Comparison of ENCODE assay signal across 14 cellular contexts in the genomic region with DNA sequence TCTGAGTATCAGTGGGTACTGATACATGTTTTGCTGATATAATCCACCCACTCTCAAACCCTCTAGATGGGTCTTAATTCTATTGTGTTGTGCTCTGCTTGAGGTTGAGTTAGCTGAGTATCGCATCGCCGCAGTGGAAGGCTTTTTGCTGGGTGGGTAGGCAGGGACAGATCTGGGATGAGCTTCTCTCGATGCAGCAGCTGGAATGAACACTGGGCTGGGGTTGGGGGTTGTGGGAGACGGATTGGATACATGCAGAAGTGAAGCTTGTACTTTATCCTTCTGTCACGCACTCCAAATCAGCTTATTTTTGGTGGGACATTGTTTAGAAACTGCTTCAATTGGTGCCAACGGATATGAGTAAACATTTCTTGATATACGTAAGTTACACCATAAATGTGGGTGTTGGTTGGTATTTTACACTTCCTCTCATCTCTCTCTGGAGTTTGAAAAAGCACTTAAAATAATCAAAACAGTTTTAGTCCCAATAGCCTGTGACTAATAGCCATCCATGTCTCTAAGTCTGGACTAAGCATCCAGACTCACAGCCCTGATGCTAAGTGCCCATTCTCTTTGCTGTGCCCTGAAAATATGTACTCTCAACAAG.
DNase-seq lines count a peak whose midpoint lies in the region; ATAC-seq and TF ChIP-seq lines count a peak whose summit lies in the region.
"Had no signal": no experiment of that assay in that cellular context is flagged by ENCODE, and none has a peak within 500 bp of the region (broad histone marks: within the 10 kb centered on the region; RNA-seq: fewer than 3 reads in every experiment).

No MANE protein-coding gene starts in this region.

- intact Hi-C loops in body of pancreas (cut with DNase I): no loop called here

- H4K91ac ChIP-seq in mesenchymal stem cell (ENCODE audit: low read length) (no peak overlapping the region), neuronal stem cell (ENCODE audit: low read depth, low read length, poor library complexity) (no peak overlapping the region)

- H3K27ac ChIP-seq in ACC112 (ENCODE audit: low read depth, low read length): peak overlapping the region; percentile 92
- H3K27ac ChIP-seq in mesenchymal stem cell (ENCODE audit: low read length, poor library complexity, severe bottlenecking): no peak overlapping the region
- no peak overlapping the region for H3K27ac ChIP-seq in body of pancreas
- H3K27ac ChIP-seq in neuronal stem cell (replicated peaks; ENCODE audit: low read length): no peak overlapping the region
- H3K27ac ChIP-seq: PC-9 had no signal

- H2BK15ac ChIP-seq in mesenchymal stem cell (ENCODE audit: low read depth, poor library complexity, severe bottlenecking): no peak overlapping the region
- no peak overlapping the region for H2BK15ac ChIP-seq in neuronal stem cell (ENCODE audit: low read length)

- TF ChIP-seq CTCF in WI38 (IDR thresholded peaks at IDR 0.05; ENCODE audit: low read depth, low read length): no peak
- no peak for TF ChIP-seq CTCF in body of pancreas (IDR thresholded peaks at IDR 0.05)

- H3K79me1 ChIP-seq in mesenchymal stem cell (replicated peaks; ENCODE audit: low read length, poor library complexity, severe bottlenecking) (no peaks in the 10 kb centered on the region), neuronal stem cell (ENCODE audit: low read depth, low read length) (no peaks in the 10 kb centered on the region)

- H3K79me2 ChIP-seq in ACC112 (ENCODE audit: control insufficient read depth, insufficient read depth, low read length, unreplicated experiment): no peaks in the 10 kb centered on the region

- 59% methylated on average over 5 of the region's 8 CpGs for WGBS in mesenchymal stem cell
- 68 to 77% methylated on average over 8 of the region's 8 CpGs for WGBS in body of pancreas, 2 donors
- WGBS in neuronal stem cell (ENCODE audit: extremely low coverage in 2 of 2, insufficient read length in 2 of 2, insufficient replicate concordance in 1 of 2), 2 donors: no CpG with 5 or more reads among the region's 8 CpGs

- peaks cover 20% of the 10 kb centered on the region for H3K4me1 ChIP-seq in ACC112 (ENCODE audit: control insufficient read depth, insufficient read depth, low read length, unreplicated experiment)
- H3K4me1 ChIP-seq in mesenchymal stem cell (ENCODE audit: control insufficient read depth, insufficient read depth, low read depth, low read length): no peaks in the 10 kb centered on the region
- H3K4me1 ChIP-seq in body of pancreas: no peaks in the 10 kb centered on the region
- peaks cover 0 to 2% of the 10 kb centered on the region in 2 donors for H3K4me1 ChIP-seq in neuronal stem cell (ENCODE audit: control insufficient read depth in 2 of 2, insufficient read depth in 1 of 2, low read depth in 1 of 2, low read length in 2 of 2)
- H3K4me1 ChIP-seq: Caco-2 had no signal

- H3K14ac ChIP-seq in mesenchymal stem cell (ENCODE audit: low read length in 2 of 2): no peak overlapping the region
- no peak overlapping the region for H3K14ac ChIP-seq in neuronal stem cell (ENCODE audit: low read length)

- H2BK120ac ChIP-seq in mesenchymal stem cell (ENCODE audit: low read depth, low read length): no peak overlapping the region
- H2BK120ac ChIP-seq in neuronal stem cell (ENCODE audit: low read depth, low read length): no peak overlapping the region

- H3K4me2 ChIP-seq in mesenchymal stem cell (ENCODE audit: low read length, poor library complexity, severe bottlenecking) (no peak overlapping the region), neuronal stem cell (ENCODE audit: insufficient read depth, low read length, poor library complexity, severe bottlenecking) (no peak overlapping the region)
- H3K4me2 ChIP-seq: PC-9, SK-N-SH had no signal

- peak overlapping the region; percentile 16 for H2AFZ ChIP-seq in ACC112 (ENCODE audit: low read length, unreplicated experiment)
- H2AFZ ChIP-seq in mesenchymal stem cell (ENCODE audit: low read depth, low read length): no peak overlapping the region
- no peak overlapping the region for H2AFZ ChIP-seq in neuronal stem cell (ENCODE audit: low read length)
- H2AFZ ChIP-seq: PC-9 had no signal

- H2BK5ac ChIP-seq in mesenchymal stem cell (ENCODE audit: low read depth, low read length, poor library complexity, severe bottlenecking): no peak overlapping the region
- no peak overlapping the region for H2BK5ac ChIP-seq in neuronal stem cell (ENCODE audit: low read length)

- H3K23ac ChIP-seq in mesenchymal stem cell (ENCODE audit: low read length in 2 of 2) (no peak overlapping the region), neuronal stem cell (ENCODE audit: low read depth, low read length, poor library complexity) (no peak overlapping the region)

- peak overlapping the region in 1 of 2 experiments; percentile 11 for H3K4ac ChIP-seq in mesenchymal stem cell (ENCODE audit: low read depth in 1 of 2, low read length in 2 of 2)
- no peak overlapping the region for H3K4ac ChIP-seq in neuronal stem cell (ENCODE audit: low read length)

- H2BK12ac ChIP-seq in mesenchymal stem cell (ENCODE audit: low read length in 2 of 2): peak overlapping the region; percentile 14 to 31
- no peak overlapping the region for H2BK12ac ChIP-seq in neuronal stem cell (ENCODE audit: low read length)

- H3K18ac ChIP-seq in mesenchymal stem cell (ENCODE audit: low read depth in 1 of 2, low read length in 2 of 2) (peak overlapping the region in 1 of 2 experiments; percentile 40), neuronal stem cell (ENCODE audit: low read length) (no peak overlapping the region)

- H4K8ac ChIP-seq in mesenchymal stem cell (ENCODE audit: low read length) (no peak overlapping the region), neuronal stem cell (ENCODE audit: low read depth, low read length) (no peak overlapping the region)

- H3K27me3 ChIP-seq in ACC112 (ENCODE audit: insufficient read depth, low read length) (no peaks in the 10 kb centered on the region), mesenchymal stem cell (ENCODE audit: control insufficient read depth in 1 of 2, insufficient read depth in 1 of 2, low read length in 2 of 2) (no peaks in the 10 kb centered on the region), body of pancreas (no peaks in the 10 kb centered on the region), neuronal stem cell (ENCODE audit: control insufficient read depth in 3 of 3, insufficient read depth in 3 of 3, low read depth in 1 of 3, low read length in 3 of 3) (no peaks in the 10 kb centered on the region)

- no peak overlapping the region for H3K9ac ChIP-seq in mesenchymal stem cell (ENCODE audit: low read length)
- H3K9ac ChIP-seq in neuronal stem cell (ENCODE audit: low read depth, low read length, poor library complexity): no peak overlapping the region
- H3K9ac ChIP-seq: SK-N-SH had no signal

- H3K4me3 ChIP-seq in ACC112 (ENCODE audit: low read depth, low read length) (peak overlapping the region; percentile 15; the same call in 1 of the 2 replicates), WI38 (ENCODE audit: low read depth, low read length) (peak overlapping the region; percentile 24), mesenchymal stem cell (ENCODE audit: insufficient read depth in 1 of 2, low read depth in 1 of 2, low read length in 2 of 2) (no peak overlapping the region), body of pancreas (no peak overlapping the region), neuronal stem cell (ENCODE audit: low read length in 2 of 2) (no peak overlapping the region)
- H3K4me3 ChIP-seq: PC-9 had no signal

- DNase-seq in mesenchymal stem cell (peak; percentile 76), body of pancreas (no peak), neuronal stem cell (ENCODE audit: low spot score) (no peak)
- DNase-seq: amniotic stem cell had no signal

- H2AK5ac ChIP-seq in mesenchymal stem cell (ENCODE audit: low read length, severe bottlenecking) (no peak overlapping the region), neuronal stem cell (ENCODE audit: low read depth, low read length) (no peak overlapping the region)

- no peaks in the 10 kb centered on the region for H3K36me3 ChIP-seq in ACC112 (ENCODE audit: insufficient read depth, low read length)
- H3K36me3 ChIP-seq in mesenchymal stem cell (ENCODE audit: control insufficient read depth in 1 of 2, insufficient read depth in 2 of 2, low read depth in 1 of 2, low read length in 2 of 2): no peaks in the 10 kb centered on the region
- no peaks in the 10 kb centered on the region for H3K36me3 ChIP-seq in body of pancreas (replicated peaks in 1 of 2; ENCODE audit: insufficient read depth in 1 of 2, low read depth in 2 of 2)
- no peaks in the 10 kb centered on the region for H3K36me3 ChIP-seq in neuronal stem cell (replicated peaks in 1 of 2; ENCODE audit: control insufficient read depth in 2 of 2, insufficient read depth in 2 of 2, low read length in 2 of 2)

- H3K9me3 ChIP-seq in mesenchymal stem cell (ENCODE audit: control insufficient read depth, low read length): no peaks in the 10 kb centered on the region
- H3K9me3 ChIP-seq in body of pancreas: no peaks in the 10 kb centered on the region
- no peaks in the 10 kb centered on the region for H3K9me3 ChIP-seq in neuronal stem cell (replicated peaks in 1 of 2; ENCODE audit: control insufficient read depth in 2 of 2, insufficient read depth in 1 of 2, low read depth in 1 of 2, low read length in 2 of 2)
- H3K9me3 ChIP-seq: Caco-2, SK-N-SH had no signal

- TF ChIP-seq POLR2A in body of pancreas (IDR thresholded peaks at IDR 0.05): no peak

- ATAC-seq in GM21515 (IDR thresholded peaks at IDR 0.05; ENCODE audit: unreplicated experiment) (peak; percentile 24), HG03565 (IDR thresholded peaks at IDR 0.05; ENCODE audit: unreplicated experiment) (no peak), body of pancreas (no peak), HG03460 (IDR thresholded peaks at IDR 0.05; ENCODE audit: unreplicated experiment) (no peak)
- ATAC-seq: activated CD4-positive, CD25-positive, alpha-beta regulatory T cell treated with anti-CD3 and anti-CD28 coated beads, Interleukin-2, amount 50 U/mL, for 24 hours; stimulated activated naive CD8-positive, alpha-beta T cell treated with anti-CD3 and anti-CD28 coated beads, Interleukin-15, Interleukin-2, amounts not matched to agents 100 U/mL and 50 U/mL, for 24 hours had no signal

Comparison
In these comparisons a context has a peak if more than half of its experiments do, and no peak if none do; other contexts are left out.
1. H3K4me3 ChIP-seq: peak in ACC112 (single experiment) and WI38 (single experiment); none in mesenchymal stem cell (0 of 2), body of pancreas (0 of 2) and neuronal stem cell (0 of 2).